10 cellular contexts compared by ENCODE assay signal in genomic region chr1:21931171-21932093, GRCh38. TPM values are rescaled to one million over a fixed set of nuclear protein-coding genes. Genes with fewer than 3 reads are reported as not detected.
DNase-seq lines count a peak whose midpoint lies in the region; ATAC-seq and TF ChIP-seq lines count a peak whose summit lies in the region.
"Had no signal": no experiment of that assay in that cellular context is flagged by ENCODE, and none has a peak within 500 bp of the region (broad histone marks: within the 10 kb centered on the region; RNA-seq: fewer than 3 reads in every experiment).

No MANE protein-coding gene starts in this region.

- peaks cover 45% of the 10 kb centered on the region for H3K4me1 ChIP-seq in HUES6 (ENCODE audit: control insufficient read depth, insufficient read depth, low read length)
- H3K4me1 ChIP-seq in right lobe of liver: no peaks in the 10 kb centered on the region
- H3K4me1 ChIP-seq in tibial nerve: peaks cover 12 to 97% (median 78%) of the 10 kb centered on the region in 4 donors

- peak overlapping the region; percentile 69 for H3K27ac ChIP-seq in HUES6 (ENCODE audit: low read depth, low read length)
- peak overlapping the region; percentile 20 to 26 (median 22) for H3K27ac ChIP-seq in right lobe of liver
- H3K27ac ChIP-seq in tibial nerve: peak overlapping the region; percentile 78 to 95 (median 91)

- H3K27me3 ChIP-seq in HUES6 (ENCODE audit: control insufficient read depth, insufficient read depth, low read length): no peaks in the 10 kb centered on the region
- H3K27me3 ChIP-seq in right lobe of liver: no peaks in the 10 kb centered on the region
- no peaks in the 10 kb centered on the region for H3K27me3 ChIP-seq in tibial nerve

- WGBS in right lobe of liver (ENCODE audit: insufficient coverage, low coverage, low lambda C conversion rate, missing lambda C conversion rate): no CpG with 5 or more reads among the region's 16 CpGs
- WGBS in tibial nerve, 2 donors: 6 to 25% methylated on average over 15 to 16 of the region's 16 CpGs

- TF ChIP-seq EP300 in tibial nerve (IDR thresholded peaks at IDR 0.05): peak in 1 of 2 donors; percentile 96

- peak; percentile 5 to 40 (median 26) for ATAC-seq in right lobe of liver
- ATAC-seq: stimulated activated naive CD8-positive, alpha-beta T cell treated with anti-CD3 and anti-CD28 coated beads, Interleukin-15, amount 100 ng/mL, for 72 hours had no signal

- no peak for TF ChIP-seq CTCF in choroid plexus epithelial cell (conservative IDR thresholded peaks at IDR 0.05; ENCODE audit: low read depth, low read length)
- TF ChIP-seq CTCF in right lobe of liver (IDR thresholded peaks at IDR 0.05): no peak
- TF ChIP-seq CTCF in tibial nerve (IDR thresholded peaks at IDR 0.05): no peak

- DNase-seq in choroid plexus epithelial cell (ENCODE audit: low read depth) (peak; percentile 84), right lobe of liver (peak in 1 of 3 donors; percentile 40), tibial nerve (ENCODE audit: low spot score in 2 of 2) (peak; percentile 59 to 72), globus pallidus (ENCODE audit: low spot score) (no peak), KG1 (lab: John Stamatoyannopoulos, UW) (no peak)
- no peak for DNase-seq in activated CD4-positive, alpha-beta T cell treated with anti-CD3 and anti-CD28 coated beads for 1 hour
- no peak for DNase-seq in activated naive CD4-positive, alpha-beta T cell treated with Interleukin-2 at 50 U/mL for 16 hours
- DNase-seq: stimulated activated naive CD8-positive, alpha-beta T cell treated with anti-CD3 and anti-CD28 coated beads, Interleukin-15, amount 100 ng/mL, for 72 hours had no signal

- H3K36me3 ChIP-seq in HUES6 (ENCODE audit: control insufficient read depth, insufficient read depth, low read length) (no peaks in the 10 kb centered on the region), right lobe of liver (no peaks in the 10 kb centered on the region), tibial nerve (peaks cover 0 to 4% (median 0%) of the 10 kb centered on the region in 3 donors)

- no peak for TF ChIP-seq POLR2A in right lobe of liver (IDR thresholded peaks at IDR 0.05)
- peak in 1 of 2 donors; percentile 23 for TF ChIP-seq POLR2A in tibial nerve (IDR thresholded peaks at IDR 0.05)

- no peaks in the 10 kb centered on the region for H3K9me3 ChIP-seq in HUES6 (ENCODE audit: control insufficient read depth, insufficient read depth, low read depth, low read length)
- no peaks in the 10 kb centered on the region for H3K9me3 ChIP-seq in right lobe of liver
- H3K9me3 ChIP-seq in tibial nerve: no peaks in the 10 kb centered on the region

- no peak overlapping the region for H3K4me3 ChIP-seq in HUES6 (ENCODE audit: low read depth, low read length)
- no peak overlapping the region for H3K4me3 ChIP-seq in choroid plexus epithelial cell (ENCODE audit: low read depth, low read length)
- H3K4me3 ChIP-seq in right lobe of liver: no peak overlapping the region
- peak overlapping the region in 1 of 4 donors; percentile 9 for H3K4me3 ChIP-seq in tibial nerve

- no peak overlapping the region for H3K9ac ChIP-seq in HUES6 (ENCODE audit: low read length)

- intact Hi-C loops in right lobe of liver (cut with DNase I): no loop called here

RNA-seq across cellular contexts. Expression of gene HSPG2, which starts 5.7 kb away (rescaled TPM):
- total RNA-seq in right lobe of liver: 10 to 100 TPM; 31.3 to 90.9 (median 43.7) TPM
- total RNA-seq in tibial nerve: 100 to 1,000 TPM; 292 to 486 (median 404) TPM

RNA-seq across cellular contexts. Expression of gene CELA3B, which starts 45.4 kb away (rescaled TPM):
- total RNA-seq in right lobe of liver (not detected), tibial nerve (10 to 100 TPM in 1 of 4 donors, 1 to 10 TPM in 2, under 1 TPM in 1; 0.66 to 47.7 (median 2.2) TPM)
- total RNA-seq: activated CD8-positive, alpha-beta memory T cell treated with anti-CD3 and anti-CD28 coated beads for 36 hours had no signal

Comparison
In these comparisons a context has a peak if more than half of its experiments do, and no peak if none do; other contexts are left out.
1. H3K27ac ChIP-seq: peak in every context shown above with its lines; median percentile 91 in tibial nerve; 69 in HUES6; 22 in right lobe of liver.
2. DNase-seq: peak in choroid plexus epithelial cell (single experiment) and tibial nerve (2 of 2); none in activated CD4-positive, alpha-beta T cell treated with anti-CD3 and anti-CD28 coated beads for 1 hour (single experiment), globus pallidus (single experiment), activated naive CD4-positive, alpha-beta T cell treated with Interleukin-2 at 50 U/mL for 16 hours (single experiment) and KG1 (single experiment).